ENCODE assay signal across 30 cellular contexts in genomic region chr13:44323754-44324153, GRCh38.
"Had no signal": no experiment of that assay in that cellular context is flagged by ENCODE, and none has a peak within 500 bp of the region (broad histone marks: within the 10 kb centered on the region; RNA-seq: fewer than 3 reads in every experiment).

No MANE protein-coding gene starts in this region.

- H3K9me3 Mint-ChIP-seq: natural killer cell; stimulated activated effector memory CD8-positive, alpha-beta T cell treated with anti-CD3 and anti-CD28 coated beads, Interleukin-12 subunit alpha, Interleukin-12 subunit beta, amount 100 ng/mL, for 72 hours; stimulated activated naive CD8-positive, alpha-beta T cell treated with anti-CD3 and anti-CD28 coated beads, Interleukin-15, Interleukin-2, amounts not matched to agents 100 ng/mL and 50 ng/mL, for 24 hours; type B pancreatic cell had no signal

- H3K9me3 ChIP-seq: ovary, psoas muscle, right lobe of liver, sigmoid colon, suprapubic skin, testis, transverse colon, upper lobe of right lung, vagina had no signal

- H3K36me3 ChIP-seq: ovary, right lobe of liver, sigmoid colon, suprapubic skin, tibial artery, transverse colon, upper lobe of right lung, vagina had no signal

- H3K4me1 Mint-ChIP-seq: naive thymus-derived CD4-positive, alpha-beta T cell; natural killer cell; neural crest cell; stimulated activated effector memory CD8-positive, alpha-beta T cell treated with anti-CD3 and anti-CD28 coated beads, Interleukin-12 subunit alpha, Interleukin-12 subunit beta, amount 100 ng/mL, for 72 hours; stimulated activated naive B cell treated with anti-CD40 and anti-IgM and Interleukin-4, amounts not matched to agents 10 μg/mL and 1 μg/mL and 100 μg/mL, for 72 hours had no signal

- H3K4me3 ChIP-seq: ovary, psoas muscle, right lobe of liver, sigmoid colon, suprapubic skin, testis, tibial artery, transverse colon, upper lobe of right lung, vagina had no signal

- H3K27me3 ChIP-seq: ovary, right lobe of liver, sigmoid colon, suprapubic skin, testis, tibial artery, transverse colon, upper lobe of right lung, vagina had no signal

- H2AFZ ChIP-seq: parathyroid adenoma had no signal

- H3K9ac ChIP-seq: parathyroid adenoma had no signal

- H3K36me3 Mint-ChIP-seq: natural killer cell; stimulated activated effector memory CD8-positive, alpha-beta T cell treated with anti-CD3 and anti-CD28 coated beads, Interleukin-12 subunit alpha, Interleukin-12 subunit beta, amount 100 ng/mL, for 72 hours; stimulated activated naive B cell treated with anti-CD40 and anti-IgM and Interleukin-4, amounts not matched to agents 10 μg/mL and 1 μg/mL and 100 μg/mL, for 72 hours; type B pancreatic cell had no signal

- H3K4me3 Mint-ChIP-seq: naive thymus-derived CD4-positive, alpha-beta T cell; natural killer cell; nephron progenitor cell; neural crest cell; stimulated activated effector memory CD8-positive, alpha-beta T cell treated with anti-CD3 and anti-CD28 coated beads, Interleukin-12 subunit alpha, Interleukin-12 subunit beta, amount 100 ng/mL, for 72 hours; stimulated activated naive B cell treated with anti-CD40 and anti-IgM and Interleukin-4, amounts not matched to agents 10 μg/mL and 1 μg/mL and 100 μg/mL, for 72 hours; stimulated activated naive CD8-positive, alpha-beta T cell treated with anti-CD3 and anti-CD28 coated beads, Interleukin-15, Interleukin-2, amounts not matched to agents 100 ng/mL and 50 ng/mL, for 24 hours; type B pancreatic cell had no signal

- H3K79me2 ChIP-seq: parathyroid adenoma had no signal

- ATAC-seq: naive thymus-derived CD4-positive, alpha-beta T cell; natural killer cell; psoas muscle; right cardiac atrium; stimulated activated effector memory CD8-positive, alpha-beta T cell treated with anti-CD3 and anti-CD28 coated beads, Interleukin-12 subunit alpha, Interleukin-12 subunit beta, amount 100 ng/mL, for 72 hours; stimulated activated naive B cell treated with anti-CD40 and anti-IgM and Interleukin-4, amounts not matched to agents 10 μg/mL and 1 μg/mL and 100 μg/mL, for 72 hours had no signal

- H3K27ac Mint-ChIP-seq: naive thymus-derived CD4-positive, alpha-beta T cell; natural killer cell; nephron progenitor cell; progenitor cell of endocrine pancreas; stimulated activated effector memory CD8-positive, alpha-beta T cell treated with anti-CD3 and anti-CD28 coated beads, Interleukin-12 subunit alpha, Interleukin-12 subunit beta, amount 100 ng/mL, for 72 hours; stimulated activated naive B cell treated with anti-CD40 and anti-IgM and Interleukin-4, amounts not matched to agents 10 μg/mL and 1 μg/mL and 100 μg/mL, for 72 hours; stimulated activated naive CD8-positive, alpha-beta T cell treated with anti-CD3 and anti-CD28 coated beads, Interleukin-15, Interleukin-2, amounts not matched to agents 100 ng/mL and 50 ng/mL, for 24 hours; type B pancreatic cell had no signal

- H3K4me1 ChIP-seq: parathyroid adenoma, psoas muscle, testis, tibial artery, transverse colon, upper lobe of right lung, vagina had no signal

- DNase-seq: naive thymus-derived CD4-positive, alpha-beta T cell; natural killer cell; nephron progenitor cell; occipital lobe; ovary; posterior cingulate gyrus; psoas muscle; right cardiac atrium; right lobe of liver; sigmoid colon; small intestine; stimulated activated CD4-positive, alpha-beta T cell treated with anti-CD3 and anti-CD28 coated beads, Interleukin-15, amount 100 ng/mL, for 24 hours; stimulated activated CD4-positive, alpha-beta T cell treated with anti-CD3 and anti-CD28 coated beads, Interleukin-2, amount 100 ng/mL, for 24 hours; stimulated activated CD4-positive, alpha-beta T cell treated with anti-CD3 and anti-CD28 coated beads, Interleukin-2, amount 100 ng/mL, for 48 hours; stimulated activated CD4-positive, alpha-beta T cell treated with anti-CD3 and anti-CD28 coated beads, Interleukin-4, amount 100 ng/mL, for 24 hours; stimulated activated naive B cell treated with anti-CD40 and anti-IgM and Interleukin-4, amounts not matched to agents 10 μg/mL and 1 μg/mL and 100 μg/mL, for 72 hours; stimulated activated naive CD4-positive, alpha-beta T cell treated with Interleukin-2 at 50 U/mL for 16 hours; substantia nigra; testis; tibial artery; transverse colon; upper lobe of right lung had no signal

- H3K27ac ChIP-seq: ovary, parathyroid adenoma, psoas muscle, sigmoid colon, suprapubic skin, testis, tibial artery, transverse colon, upper lobe of right lung, vagina had no signal

- H3K27me3 Mint-ChIP-seq: progenitor cell of endocrine pancreas, type B pancreatic cell had no signal
